In the genomic region with DNA sequence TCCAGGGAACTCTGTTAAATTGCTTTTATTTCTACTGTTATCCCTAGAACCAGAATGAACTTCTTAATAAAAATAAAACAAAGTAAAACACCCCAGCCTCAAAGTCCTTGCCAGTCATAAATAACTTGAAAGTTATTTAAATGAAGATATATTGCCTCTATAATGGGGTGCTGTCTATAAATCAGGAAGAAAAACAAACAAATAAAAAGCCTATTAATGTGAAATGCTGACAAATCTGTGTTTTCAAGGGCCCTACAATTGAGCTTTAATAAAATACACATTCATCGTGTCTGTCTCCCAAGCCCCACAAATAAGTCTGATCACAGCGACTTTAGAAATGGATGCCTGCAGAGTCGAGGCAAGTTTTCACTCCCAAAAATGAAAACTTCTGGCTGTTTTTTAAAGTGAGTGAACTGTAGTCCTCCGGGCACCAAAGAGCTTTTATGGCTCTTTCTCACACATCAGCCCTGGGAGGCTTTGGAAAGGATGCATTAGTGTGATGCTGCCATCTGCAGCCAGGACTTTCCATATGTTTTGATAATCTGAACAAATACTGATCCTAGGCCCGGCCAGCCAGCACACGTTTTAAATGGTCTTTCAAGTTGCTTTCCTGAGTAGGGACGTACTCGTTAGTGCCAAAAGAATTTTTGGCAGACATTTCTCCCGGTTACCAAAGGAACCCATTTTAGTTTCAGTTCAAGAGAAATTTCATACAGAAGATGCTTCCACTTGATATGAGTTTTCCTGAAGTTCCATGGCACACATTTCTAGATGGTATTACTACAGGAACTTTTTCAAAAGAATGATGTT, we compare ENCODE assay signal across 8 cellular contexts. TPM values are rescaled to one million over a fixed set of nuclear protein-coding genes. Genes with fewer than 3 reads are reported as not detected.
DNase-seq lines count a peak whose midpoint lies in the region; ATAC-seq and TF ChIP-seq lines count a peak whose summit lies in the region.

No MANE protein-coding gene starts in this region.

- TF ChIP-seq POLR2A in HCT116 (IDR thresholded peaks at IDR 0.05; ENCODE audit: borderline replicate concordance, extremely low read depth, insufficient read depth, insufficient read length) = no peak
- no peak for TF ChIP-seq POLR2A in gastrocnemius medialis (IDR thresholded peaks at IDR 0.05)

- peak; percentile 46 for TF ChIP-seq CTCF in AG09309 (IDR thresholded peaks at IDR 0.05; ENCODE audit: control insufficient read depth, insufficient read depth, low read depth, low read length, missing control alignments)
- TF ChIP-seq CTCF in HCT116 (IDR thresholded peaks at IDR 0.05 in 2 of 3, conservative IDR thresholded peaks at IDR 0.05 in 1 of 3; ENCODE audit: borderline replicate concordance in 1 of 3, insufficient read depth in 1 of 3, low read depth in 2 of 3, low read length in 2 of 3) = peak; percentile 57 to 89 (median 67)
- peak; percentile 82 for TF ChIP-seq CTCF in Panc1 (IDR thresholded peaks at IDR 0.05)
- no peak for TF ChIP-seq CTCF in gastrocnemius medialis (IDR thresholded peaks at IDR 0.05 in 4 of 5, conservative IDR thresholded peaks at IDR 0.05 in 1 of 5)

- peaks cover 51% of the 10 kb centered on the region for H3K27me3 Mint-ChIP-seq in activated CD8-positive, alpha-beta memory T cell treated with anti-CD3 and anti-CD28 coated beads, Interleukin-2, amount 10 ng/mL, durations not matched to agents 7 days and 5 days

- ATAC-seq in HCT116 (peak; percentile 92), Panc1 (peak; percentile 99), GM19452 (IDR thresholded peaks at IDR 0.05; ENCODE audit: unreplicated experiment) (no peak), gastrocnemius medialis (no peak)
- ATAC-seq in activated CD8-positive, alpha-beta memory T cell treated with anti-CD3 and anti-CD28 coated beads, Interleukin-2, amount 10 ng/mL, durations not matched to agents 7 days and 5 days = no peak

- no peaks in the 10 kb centered on the region for H3K79me2 ChIP-seq in HCT116 (ENCODE audit: insufficient read depth, low read length)

- H3K4me1 Mint-ChIP-seq in activated CD8-positive, alpha-beta memory T cell treated with anti-CD3 and anti-CD28 coated beads, Interleukin-2, amount 10 ng/mL, durations not matched to agents 7 days and 5 days = no peaks in the 10 kb centered on the region

- H3K9ac ChIP-seq in HCT116 (ENCODE audit: low read length) = peak overlapping the region; percentile 18

- H3K9me3 ChIP-seq in HCT116 (ENCODE audit: control insufficient read depth in 1 of 2, insufficient read depth in 1 of 2, low read depth in 1 of 2, low read length in 2 of 2) = no peaks in the 10 kb centered on the region
- H3K9me3 ChIP-seq in Panc1 (ENCODE audit: control insufficient read depth, insufficient read depth, low read depth, low read length) = peaks cover 7% of the 10 kb centered on the region; the same call in 1 of the 2 replicates
- H3K9me3 ChIP-seq in gastrocnemius medialis = no peaks in the 10 kb centered on the region

- H3K4me3 Mint-ChIP-seq in activated CD8-positive, alpha-beta memory T cell treated with anti-CD3 and anti-CD28 coated beads, Interleukin-2, amount 10 ng/mL, durations not matched to agents 7 days and 5 days = no peak overlapping the region

- H3K9me2 ChIP-seq in HCT116 (ENCODE audit: insufficient read depth) = no peaks in the 10 kb centered on the region

- H3K27ac Mint-ChIP-seq in activated CD8-positive, alpha-beta memory T cell treated with anti-CD3 and anti-CD28 coated beads, Interleukin-2, amount 10 ng/mL, durations not matched to agents 7 days and 5 days = no peak overlapping the region

- POLR2A ChIA-PET in HCT116 (lab: Charles Lee) (interaction anchor here (1.2 to 1.5 kb wide), 3 partner anchors 9 to 154 kb away, joined by 3 to 4 read pairs (median 3); no protein-coding TSS in a partner anchor), Panc1 (lab: Charles Lee) (no interaction called here)

- peaks cover 2% of the 10 kb centered on the region for H3K9me3 Mint-ChIP-seq in activated CD8-positive, alpha-beta memory T cell treated with anti-CD3 and anti-CD28 coated beads, Interleukin-2, amount 10 ng/mL, durations not matched to agents 7 days and 5 days (ENCODE audit: low read depth)

- TF ChIP-seq RAD21 in HCT116 (IDR thresholded peaks at IDR 0.05; ENCODE audit: low read depth) = peak; percentile 96

- intact Hi-C loops in HCT116 (cut with micrococcal nuclease) (loop anchor here (1.0 to 10.0 kb wide), 4 partner anchors 162 to 850 kb away; no protein-coding TSS in a partner anchor), Panc1 (cut with micrococcal nuclease; ENCODE audit: unreplicated experiment) (loop anchor here (2.0 kb wide), 1 partner anchor 158 kb away; no protein-coding TSS in a partner anchor), gastrocnemius medialis (cut with DNase I; ENCODE audit: low total_unique reads) (no loop called here), posterior vena cava (cut with DNase I) (no loop called here)

- H3K4me3 ChIP-seq in AG09309 (ENCODE audit: control insufficient read depth, low read depth, low read length) (no peak overlapping the region), HCT116 (replicated peaks in 1 of 2; ENCODE audit: low read depth in 1 of 2, low read length in 2 of 2) (peak overlapping the region in 1 of 2 experiments; percentile 6; a peak in 2 of 4 replicates), Panc1 (ENCODE audit: low read depth in 2 of 2, low read length in 2 of 2) (no peak overlapping the region), gastrocnemius medialis (no peak overlapping the region)

- in situ Hi-C loops in Panc1 (cut with HindIII; ENCODE audit: low pct_unique_long_range_greater_than_20kb, low sequenced_read_pairs) = no loop called here
- in situ Hi-C loops in gastrocnemius medialis (cut with MboI; ENCODE audit: low sequenced_read_pairs in 4 of 4) = no loop called here

- no peaks in the 10 kb centered on the region for H3K36me3 ChIP-seq in HCT116 (ENCODE audit: control insufficient read depth in 1 of 2, insufficient read depth in 2 of 2, low read length in 2 of 2)
- no peaks in the 10 kb centered on the region for H3K36me3 ChIP-seq in Panc1 (ENCODE audit: control insufficient read depth, insufficient read depth, low read length)
- H3K36me3 ChIP-seq in gastrocnemius medialis = no peaks in the 10 kb centered on the region

- RAD21 ChIA-PET in HCT116 (lab: Charles Lee; ENCODE audit: low non-redundant PET in 1 of 2, low total read pairs in 2 of 2, uncharacterized antibody in 2 of 2, unreplicated experiment in 2 of 2) = interaction anchor here (0.8 to 2.7 kb wide), 7 partner anchors 107 to 535 kb away, joined by 3 to 11 read pairs (median 4); no protein-coding TSS in a partner anchor

- DNase-seq in AG09309 (ENCODE audit: low read depth) = no peak
- peak; percentile 74 for DNase-seq in HCT116 (ENCODE audit: low read depth, low spot score)
- no peak for DNase-seq in Panc1 (ENCODE audit: low read depth, low spot score)
- DNase-seq in globus pallidus (ENCODE audit: low spot score) = peak; percentile 8
- DNase-seq in activated CD8-positive, alpha-beta memory T cell treated with anti-CD3 and anti-CD28 coated beads, Interleukin-2, amount 10 ng/mL, durations not matched to agents 7 days and 5 days = no peak
- DNase-seq in gastrocnemius medialis = no peak
- no peak for DNase-seq in posterior vena cava (ENCODE audit: low spot score)

- peak overlapping the region; percentile 48 for H3K4me2 ChIP-seq in HCT116 (ENCODE audit: low read length)

- BruUV-seq in HCT116 (replicated peaks; lab: Mats Ljungman, UMichigan) (no TSS peak), Panc1 (replicated peaks; lab: Mats Ljungman, UMichigan) (no TSS peak)

- H3K27me3 ChIP-seq in HCT116 (ENCODE audit: insufficient read depth, low read length) (no peaks in the 10 kb centered on the region), Panc1 (ENCODE audit: control insufficient read depth, insufficient read depth, low read length) (no peaks in the 10 kb centered on the region), gastrocnemius medialis (peaks cover 0 to 7% (median 0%) of the 10 kb centered on the region in 3 donors)

- no peaks in the 10 kb centered on the region for H3K36me3 Mint-ChIP-seq in activated CD8-positive, alpha-beta memory T cell treated with anti-CD3 and anti-CD28 coated beads, Interleukin-2, amount 10 ng/mL, durations not matched to agents 7 days and 5 days

- peak overlapping the region; percentile 97 for H2AFZ ChIP-seq in HCT116 (ENCODE audit: low read depth, low read length, poor library complexity, severe bottlenecking)

- H4K20me1 ChIP-seq in HCT116 (ENCODE audit: insufficient read depth) = no peaks in the 10 kb centered on the region

- peaks cover 27 to 40% of the 10 kb centered on the region in 2 experiments for H3K4me1 ChIP-seq in HCT116 (ENCODE audit: control insufficient read depth in 1 of 2, insufficient read depth in 2 of 2, low read length in 2 of 2)
- H3K4me1 ChIP-seq in Panc1 (ENCODE audit: control insufficient read depth, insufficient read depth, low read length) = peaks cover 4% of the 10 kb centered on the region; the same call in 1 of the 2 replicates
- no peaks in the 10 kb centered on the region for H3K4me1 ChIP-seq in gastrocnemius medialis

- CTCF ChIA-PET in HCT116 (lab: Charles Lee) = interaction anchor here (0.6 to 4.8 kb wide), 26 partner anchors 9 to 854 kb away, joined by 3 to 60 read pairs (median 5); no protein-coding TSS in a partner anchor
- CTCF ChIA-PET in Panc1 (lab: Charles Lee) = interaction anchor here (0.5 to 2.6 kb wide), 8 partner anchors 9 to 162 kb away, joined by 3 to 15 read pairs (median 4); no protein-coding TSS in a partner anchor
- CTCF ChIA-PET in activated CD8-positive, alpha-beta memory T cell treated with anti-CD3 and anti-CD28 coated beads, Interleukin-2, amount 10 ng/mL, durations not matched to agents 7 days and 5 days (lab: Charles Lee) = interaction anchor here (0.7 to 2.2 kb wide), 3 partner anchors 15 to 163 kb away, joined by 3 to 7 read pairs (median 3); no protein-coding TSS in a partner anchor

- H3K27ac ChIP-seq in HCT116 (ENCODE audit: low read depth, low read length) (peak overlapping the region; percentile 66), Panc1 (ENCODE audit: low read length) (no peak overlapping the region), gastrocnemius medialis (no peak overlapping the region)

TF ChIP-seq in HCT116, 20 proteins besides CTCF, POLR2A, EP300 and RAD21 (continues in another document):
- TF ChIP-seq ELF1 (IDR thresholded peaks at IDR 0.05; ENCODE audit: borderline replicate concordance, low read depth) = no peak
- TF ChIP-seq EGR1 (IDR thresholded peaks at IDR 0.05; ENCODE audit: low read depth) = no peak
- no peak for TF ChIP-seq SRF (IDR thresholded peaks at IDR 0.05; ENCODE audit: low read depth)
- TF ChIP-seq, protein P1, sequence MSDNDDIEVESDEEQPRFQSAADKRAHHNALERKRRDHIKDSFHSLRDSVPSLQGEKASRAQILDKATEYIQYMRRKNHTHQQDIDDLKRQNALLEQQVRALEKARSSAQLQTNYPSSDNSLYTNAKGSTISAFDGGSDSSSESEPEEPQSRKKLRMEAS (IDR thresholded peaks at IDR 0.05) = peak; percentile 28; the same call in 1 of the 2 replicates
- no peak for TF ChIP-seq JUND (IDR thresholded peaks at IDR 0.05)

RNA-seq across cellular contexts. Expression of a gene that starts 16.3 kb away (rescaled TPM):
- total RNA-seq in HCT116 (2021; ENCODE audit: unreplicated experiment) = not detected
- 0.23 TPM in 1 of 2 replicates, not detected in the other for polyA plus RNA-seq in HCT116 (2012)
- total RNA-seq in Panc1 (2021; ENCODE audit: unreplicated experiment) = not detected
- 2.7 TPM for polyA plus RNA-seq in Panc1 (2012; ENCODE audit: insufficient read length)
- total RNA-seq in activated CD8-positive, alpha-beta memory T cell treated with anti-CD3 and anti-CD28 coated beads, Interleukin-2, amount 10 ng/mL, durations not matched to agents 7 days and 5 days = not detected
- total RNA-seq in gastrocnemius medialis = not detected
- total RNA-seq in posterior vena cava = not detected

Comparison
In these comparisons a context has a peak if more than half of its experiments do, and no peak if none do; other contexts are left out.
1. DNase-seq: peak in HCT116 (single experiment) and globus pallidus (single experiment); none in AG09309 (single experiment), Panc1 (single experiment), activated CD8-positive, alpha-beta memory T cell treated with anti-CD3 and anti-CD28 coated beads, Interleukin-2, amount 10 ng/mL, durations not matched to agents 7 days and 5 days (single experiment), gastrocnemius medialis (0 of 2) and posterior vena cava (single experiment).
2. CTCF ChIP-seq: peak in AG09309 (single experiment), HCT116 (3 of 3) and Panc1 (single experiment); none in gastrocnemius medialis (0 of 5).
3. ATAC-seq: peak in HCT116 (single experiment) and Panc1 (single experiment); none in GM19452 (single experiment), activated CD8-positive, alpha-beta memory T cell treated with anti-CD3 and anti-CD28 coated beads, Interleukin-2, amount 10 ng/mL, durations not matched to agents 7 days and 5 days (single experiment) and gastrocnemius medialis (0 of 2).
4. intact Hi-C loops: an anchor here in HCT116 (1.0 to 10.0 kb wide) and Panc1 (2.0 kb wide); none called in gastrocnemius medialis and posterior vena cava.